ENCODE assay signal across 1 cellular context in genomic region chr17:79993390-79994221, GRCh38.
TF ChIP-seq lines count a peak whose summit lies in the region.

No MANE protein-coding gene starts in this region.

TF ChIP-seq in HEK293, 187 proteins besides CTCF, POLR2A, EP300 and RAD21 (continued from another document and continues in another):
- TF ChIP-seq ZNF518A (tag by site-specific recombination; conservative IDR thresholded peaks at IDR 0.05; ENCODE audit: low read depth) = peak; percentile 40; the same call in 1 of the 2 replicates
- peak; percentile 87 for TF ChIP-seq REST (tag by site-specific recombination; IDR thresholded peaks at IDR 0.05)
- peak; percentile 90 for TF ChIP-seq ZNF610 (tag by site-specific recombination; IDR thresholded peaks at IDR 0.05; ENCODE audit: borderline replicate concordance)
- no peak for TF ChIP-seq ZNF426 (tag by site-specific recombination; IDR thresholded peaks at IDR 0.05)
- peak; percentile 85 for TF ChIP-seq ZNF660 (tag by site-specific recombination; IDR thresholded peaks at IDR 0.05)
- peak; percentile 72 for TF ChIP-seq KLF8 (tag by site-specific recombination; IDR thresholded peaks at IDR 0.05)
- no peak; the same call in none of the 2 replicates for TF ChIP-seq ZXDB (tag by site-specific recombination; IDR thresholded peaks at IDR 0.05)
- TF ChIP-seq ZNF791 (tag by site-specific recombination; IDR thresholded peaks at IDR 0.05) = no peak
- TF ChIP-seq ZNF341 (tag by site-specific recombination; IDR thresholded peaks at IDR 0.05; ENCODE audit: low read depth) = peak; percentile 75
- TF ChIP-seq PATZ1 (tag by site-specific recombination; IDR thresholded peaks at IDR 0.05) = peak; percentile 100
- TF ChIP-seq SCRT2 (tag by site-specific recombination; IDR thresholded peaks at IDR 0.05) = peak; percentile 72; the same call in 1 of the 2 replicates
- TF ChIP-seq ZNF112 (tag by site-specific recombination; IDR thresholded peaks at IDR 0.05) = no peak
- peak; percentile 43; the same call in 1 of the 2 replicates for TF ChIP-seq SP3 (tag by site-specific recombination; IDR thresholded peaks at IDR 0.05)
- 0 out of 2 replicates have a peak, but pooled peaks have one; percentile 38 for TF ChIP-seq ZSCAN4 (tag by site-specific recombination; IDR thresholded peaks at IDR 0.05)
- TF ChIP-seq ZBTB20 (tag by site-specific recombination; IDR thresholded peaks at IDR 0.05) = peak; percentile 66
- TF ChIP-seq ZNF366 (tag by site-specific recombination; conservative IDR thresholded peaks at IDR 0.05) = peak; percentile 66
- no peak for TF ChIP-seq ZNF311 (tag by site-specific recombination; IDR thresholded peaks at IDR 0.05; ENCODE audit: borderline replicate concordance)
- peak; percentile 95 for TF ChIP-seq ZNF24 (tag by site-specific recombination; IDR thresholded peaks at IDR 0.05)
- peak; percentile 98 for TF ChIP-seq IKZF3 (tag by site-specific recombination; IDR thresholded peaks at IDR 0.05)
- peak; percentile 58; the same call in 1 of the 2 replicates for TF ChIP-seq ZNF558 (tag by site-specific recombination; IDR thresholded peaks at IDR 0.05)
- TF ChIP-seq WT1 (tag by site-specific recombination; IDR thresholded peaks at IDR 0.05) = peak; percentile 78
- peak; percentile 98 for TF ChIP-seq ZBTB6 (tag by site-specific recombination; IDR thresholded peaks at IDR 0.05)
- TF ChIP-seq ZBTB48 (tag by site-specific recombination; IDR thresholded peaks at IDR 0.05) = peak; percentile 82
- TF ChIP-seq ZNF398 (tag by site-specific recombination; IDR thresholded peaks at IDR 0.05) = peak; percentile 80
- TF ChIP-seq GLIS2 (tag by site-specific recombination; IDR thresholded peaks at IDR 0.05) = peak; percentile 81
- TF ChIP-seq PRDM6 (tag by site-specific recombination; IDR thresholded peaks at IDR 0.05) = peak; percentile 58
- no peak for TF ChIP-seq ZNF16 (tag by site-specific recombination; IDR thresholded peaks at IDR 0.05; ENCODE audit: low read depth)
- TF ChIP-seq ZSCAN5A (tag by site-specific recombination; IDR thresholded peaks at IDR 0.05) = no peak
- peak; percentile 29 for TF ChIP-seq ZBTB26 (tag by site-specific recombination; optimal IDR thresholded peaks at IDR 0.05)
- TF ChIP-seq ZNF629 (tag by site-specific recombination; IDR thresholded peaks at IDR 0.05) = peak; percentile 95
- TF ChIP-seq ZNF148 (tag by site-specific recombination; IDR thresholded peaks at IDR 0.05; ENCODE audit: borderline replicate concordance) = no peak
